Comparison of ENCODE assay signal across 8 cellular contexts in genomic region chr6:138690975-138691594, GRCh38.
DNase-seq lines count a peak whose midpoint lies in the region; ATAC-seq and TF ChIP-seq lines count a peak whose summit lies in the region.

No MANE protein-coding gene starts in this region.

- TF ChIP-seq CTCF in HCT116 (IDR thresholded peaks at IDR 0.05 in 2 of 3, conservative IDR thresholded peaks at IDR 0.05 in 1 of 3; ENCODE audit: borderline replicate concordance in 1 of 3, insufficient read depth in 1 of 3, low read depth in 2 of 3, low read length in 2 of 3) (no peak), foreskin fibroblast (IDR thresholded peaks at IDR 0.05; ENCODE audit: low read depth, low read length) (no peak), retinal pigment epithelial cell (conservative IDR thresholded peaks at IDR 0.05; ENCODE audit: low read depth, low read length) (no peak)

- peak overlapping the region; percentile 58 for H3K4me3 Mint-ChIP-seq in activated CD8-positive, alpha-beta T cell treated with anti-CD3 and anti-CD28 coated beads, Interleukin-2, amount 10 ng/mL, durations not matched to agents 7 days and 5 days

- no peak overlapping the region for H3K27ac Mint-ChIP-seq in activated CD8-positive, alpha-beta T cell treated with anti-CD3 and anti-CD28 coated beads, Interleukin-2, amount 10 ng/mL, durations not matched to agents 7 days and 5 days

- H3K27ac ChIP-seq in HCT116 (ENCODE audit: low read depth, low read length) = peak overlapping the region; percentile 88; the same call in 1 of the 2 replicates

- TF ChIP-seq POLR2A in HCT116 (IDR thresholded peaks at IDR 0.05; ENCODE audit: borderline replicate concordance, extremely low read depth, insufficient read depth, insufficient read length) = no peak

- peaks cover 29% of the 10 kb centered on the region for H3K27me3 Mint-ChIP-seq in activated CD8-positive, alpha-beta T cell treated with anti-CD3 and anti-CD28 coated beads, Interleukin-2, amount 10 ng/mL, durations not matched to agents 7 days and 5 days (ENCODE audit: low read depth)

- RAD21 ChIA-PET in HCT116 (lab: Charles Lee; ENCODE audit: low non-redundant PET in 1 of 2, low total read pairs in 2 of 2, uncharacterized antibody in 2 of 2, unreplicated experiment in 2 of 2) = interaction anchor here in 1 of 2 experiments (0.6 kb wide), 1 partner anchor 32 kb away, joined by 4 read pairs; no protein-coding TSS in a partner anchor

- H3K9ac ChIP-seq in HCT116 (ENCODE audit: low read length) = peak overlapping the region; percentile 66; the same call in 1 of the 2 replicates

- BruUV-seq in HCT116 (replicated peaks; lab: Mats Ljungman, UMichigan) = no TSS peak

- H3K4me1 Mint-ChIP-seq in activated CD8-positive, alpha-beta T cell treated with anti-CD3 and anti-CD28 coated beads, Interleukin-2, amount 10 ng/mL, durations not matched to agents 7 days and 5 days (ENCODE audit: low read depth) = peaks cover 7% of the 10 kb centered on the region

- no peaks in the 10 kb centered on the region for H3K9me3 Mint-ChIP-seq in activated CD8-positive, alpha-beta T cell treated with anti-CD3 and anti-CD28 coated beads, Interleukin-2, amount 10 ng/mL, durations not matched to agents 7 days and 5 days (ENCODE audit: insufficient read depth)

- no peaks in the 10 kb centered on the region for H3K9me2 ChIP-seq in HCT116 (ENCODE audit: insufficient read depth)

- no peak for DNase-seq in HCT116 (ENCODE audit: low read depth, low spot score)
- DNase-seq in activated CD8-positive, alpha-beta T cell treated with anti-CD3 and anti-CD28 coated beads, Interleukin-2, amount 10 ng/mL, durations not matched to agents 7 days and 5 days = no peak
- DNase-seq in foreskin fibroblast = no peak
- no peak for DNase-seq in retinal pigment epithelial cell (ENCODE audit: low read depth)
- DNase-seq in HT-29 (ENCODE audit: low spot score) = no peak
- DNase-seq in hippocampal formation (lab: John Stamatoyannopoulos, UW) = no peak

- no peak overlapping the region for H2AFZ ChIP-seq in HCT116 (ENCODE audit: low read depth, low read length, poor library complexity, severe bottlenecking)

- peaks cover 14 to 25% of the 10 kb centered on the region in 2 experiments for H3K4me1 ChIP-seq in HCT116 (ENCODE audit: control insufficient read depth in 1 of 2, insufficient read depth in 2 of 2, low read length in 2 of 2)

- intact Hi-C loops in HCT116 (cut with micrococcal nuclease) = loop anchor here (5.0 kb wide), 2 partner anchors 99 to 671 kb away; no protein-coding TSS in a partner anchor

- no peaks in the 10 kb centered on the region for H3K27me3 ChIP-seq in HCT116 (ENCODE audit: insufficient read depth, low read length)

- H3K9me3 ChIP-seq in HCT116 (ENCODE audit: control insufficient read depth in 1 of 2, insufficient read depth in 1 of 2, low read depth in 1 of 2, low read length in 2 of 2) = no peaks in the 10 kb centered on the region

- H3K36me3 Mint-ChIP-seq in activated CD8-positive, alpha-beta T cell treated with anti-CD3 and anti-CD28 coated beads, Interleukin-2, amount 10 ng/mL, durations not matched to agents 7 days and 5 days (ENCODE audit: low read depth) = no peaks in the 10 kb centered on the region

- peak overlapping the region; percentile 99 for H3K4me2 ChIP-seq in HCT116 (ENCODE audit: low read length)

- ATAC-seq in HCT116 = no peak
- ATAC-seq in activated CD8-positive, alpha-beta T cell treated with anti-CD3 and anti-CD28 coated beads, Interleukin-2, amount 10 ng/mL, durations not matched to agents 7 days and 5 days = no peak
- no peak for ATAC-seq in HG02610 (IDR thresholded peaks at IDR 0.05; ENCODE audit: unreplicated experiment)
- ATAC-seq in HG03469 (IDR thresholded peaks at IDR 0.05; ENCODE audit: unreplicated experiment) = no peak

- no peaks in the 10 kb centered on the region for H3K36me3 ChIP-seq in HCT116 (ENCODE audit: control insufficient read depth in 1 of 2, insufficient read depth in 2 of 2, low read length in 2 of 2)

- no peaks in the 10 kb centered on the region; the same call in 1 of the 2 replicates for H3K79me2 ChIP-seq in HCT116 (ENCODE audit: insufficient read depth, low read length)

- CTCF ChIA-PET in HCT116 (lab: Charles Lee) = interaction anchor here (0.9 to 1.5 kb wide), 3 partner anchors 12 to 71 kb away, joined by 3 to 5 read pairs (median 3); no protein-coding TSS in a partner anchor
- CTCF ChIA-PET in activated CD8-positive, alpha-beta T cell treated with anti-CD3 and anti-CD28 coated beads, Interleukin-2, amount 10 ng/mL, durations not matched to agents 7 days and 5 days (lab: Charles Lee) = interaction anchor here (0.6 to 3.8 kb wide), 10 partner anchors 12 to 673 kb away, joined by 3 to 26 read pairs (median 4); partner anchors contain the start of gene CCDC28A

- no peak for TF ChIP-seq RAD21 in HCT116 (IDR thresholded peaks at IDR 0.05; ENCODE audit: low read depth)

- POLR2A ChIA-PET in HCT116 (lab: Charles Lee) = no interaction called here
- POLR2A ChIA-PET in activated CD8-positive, alpha-beta T cell treated with anti-CD3 and anti-CD28 coated beads, Interleukin-2, amount 10 ng/mL, durations not matched to agents 7 days and 5 days (lab: Charles Lee) = no interaction called here

- no peaks in the 10 kb centered on the region for H4K20me1 ChIP-seq in HCT116 (ENCODE audit: insufficient read depth)

- H3K4me3 ChIP-seq in HCT116 (replicated peaks in 1 of 2; ENCODE audit: low read depth in 1 of 2, low read length in 2 of 2) (peak overlapping the region; percentile 72 to 83), foreskin fibroblast (ENCODE audit: low read depth in 1 of 2, low read length in 2 of 2) (peak overlapping the region; percentile 69 to 74), retinal pigment epithelial cell (ENCODE audit: low read length) (peak overlapping the region; percentile 58)

TF ChIP-seq in HCT116, 20 proteins besides CTCF, POLR2A, EP300 and RAD21 (continues in another document):
- TF ChIP-seq MAX (IDR thresholded peaks at IDR 0.05) = no peak
- TF ChIP-seq ZBTB33 (IDR thresholded peaks at IDR 0.05; ENCODE audit: extremely low read depth, insufficient replicate concordance, low read length) = no peak
- no peak for TF ChIP-seq EZH2phosphoT487 (IDR thresholded peaks at IDR 0.05; ENCODE audit: borderline replicate concordance)
- no peak for TF ChIP-seq SRF (IDR thresholded peaks at IDR 0.05; ENCODE audit: low read depth)
- TF ChIP-seq ATF3 (IDR thresholded peaks at IDR 0.05) = no peak
- no peak for TF ChIP-seq EGR1 (IDR thresholded peaks at IDR 0.05; ENCODE audit: low read depth)
- TF ChIP-seq TCF7L2 (IDR thresholded peaks at IDR 0.05; ENCODE audit: borderline replicate concordance, extremely low read depth, insufficient read depth, insufficient read length) = no peak
- TF ChIP-seq CEBPB (IDR thresholded peaks at IDR 0.05; ENCODE audit: low read depth) = no peak; the same call in 1 of the 2 replicates
- TF ChIP-seq ELF1 (IDR thresholded peaks at IDR 0.05; ENCODE audit: borderline replicate concordance, low read depth) = no peak
- TF ChIP-seq JUND (IDR thresholded peaks at IDR 0.05) = no peak
- TF ChIP-seq YY1 (IDR thresholded peaks at IDR 0.05; ENCODE audit: extremely low read depth, insufficient replicate concordance, low read depth, low read length) = no peak
- no peak for TF ChIP-seq CBX3 (IDR thresholded peaks at IDR 0.05; ENCODE audit: low read depth)
- no peak for TF ChIP-seq EZH2 (IDR thresholded peaks at IDR 0.05)
- TF ChIP-seq ZNF274 (IDR thresholded peaks at IDR 0.05; ENCODE audit: low read depth, low read length) = no peak
- no peak for TF ChIP-seq SIN3A (IDR thresholded peaks at IDR 0.05; ENCODE audit: low read depth)
- no peak for TF ChIP-seq ZFX (IDR thresholded peaks at IDR 0.05)
- no peak for TF ChIP-seq FOSL1 (IDR thresholded peaks at IDR 0.05; ENCODE audit: low read depth)
- no peak for TF ChIP-seq POLR2AphosphoS5 (IDR thresholded peaks at IDR 0.05; ENCODE audit: low read depth, low read length)
